Comparison of ENCODE assay signal across 21 cellular contexts in the genomic region with DNA sequence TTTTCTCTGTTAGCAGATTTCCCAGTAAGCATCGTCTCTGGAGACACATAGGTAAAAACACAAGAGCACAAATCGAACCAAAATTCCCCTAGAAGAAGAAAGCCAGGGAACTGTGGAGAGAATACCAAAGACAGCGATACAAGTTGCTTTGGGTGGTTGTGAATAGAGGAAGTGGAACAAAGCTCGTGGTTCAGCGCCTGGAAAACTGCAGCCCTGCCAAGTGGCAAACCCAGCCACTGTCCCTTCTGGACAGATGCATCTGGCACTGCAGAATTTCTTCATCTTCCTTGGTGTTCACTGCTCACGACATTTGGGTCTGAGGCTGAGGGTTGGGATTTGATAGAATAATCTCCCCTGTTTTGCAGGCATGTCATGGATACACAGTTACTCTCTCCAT.
DNase-seq lines count a peak whose midpoint lies in the region; ATAC-seq, FAIRE-seq and TF ChIP-seq lines count a peak whose summit lies in the region.
"Had no signal": no experiment of that assay in that cellular context is flagged by ENCODE, and none has a peak within 500 bp of the region (broad histone marks: within the 10 kb centered on the region; RNA-seq: fewer than 3 reads in every experiment).

No MANE protein-coding gene starts in this region.

- peak; percentile 36 for FAIRE-seq in bronchial epithelial cell (lab: Jason Lieb, UNC)
- FAIRE-seq: A204.1, G401.6, GM12892, H54 had no signal

- no peaks in the 10 kb centered on the region for H3K27me3 ChIP-seq in bronchial epithelial cell (ENCODE audit: control insufficient read depth, insufficient read depth, low read length)

- H3K4me3 ChIP-seq in bronchial epithelial cell (ENCODE audit: low read depth, low read length): no peak overlapping the region

- ATAC-seq in Right ventricle myocardium superior (ENCODE audit: poor library complexity) (peak; percentile 18), Right ventricle myocardium inferior (no peak), HG03097 (IDR thresholded peaks at IDR 0.05; ENCODE audit: low FRiP score, unreplicated experiment) (no peak)
- ATAC-seq: SK-N-SH treated with all-trans-retinoic acid at 6 μM for 48 hours had no signal

- TF ChIP-seq CTCF in bronchial epithelial cell (IDR thresholded peaks at IDR 0.05; ENCODE audit: insufficient read depth, low read length, severe bottlenecking): no peak

- intact Hi-C loops in Right ventricle myocardium superior (cut with DNase I): no loop called here
- intact Hi-C loops in Right ventricle myocardium inferior (cut with DNase I): no loop called here

- DNase-seq in Right ventricle myocardium superior: no peak
- no peak for DNase-seq in Right ventricle myocardium inferior (ENCODE audit: missing footprints)
- peak; percentile 51 to 61 for DNase-seq in Kasumi-1 (lab: John Stamatoyannopoulos, UW)
- DNase-seq in bronchial epithelial cell (ENCODE audit: low read depth): no peak
- peak; percentile 19 for DNase-seq in pons (ENCODE audit: low spot score)
- no peak for DNase-seq in activated naive CD4-positive, alpha-beta T cell treated with anti-CD3 and anti-CD28 coated beads, Interleukin-2, amount 50 U/mL, for 16 hours
- no peak for DNase-seq in cerebellar nuclear complex (lab: John Stamatoyannopoulos, UW)
- DNase-seq: DND-41, HFFc6, NCI-H1417 treated with DMSO at 0.1 percent for 48 hours, NCI-H1930, NCI-H2171, NCI-H446 treated with DMSO at 0.1 percent for 48 hours, NCI-H748 treated with DMSO at 0.1 percent for 48 hours, SHP77 had no signal

- no peaks in the 10 kb centered on the region for H3K36me3 ChIP-seq in bronchial epithelial cell (ENCODE audit: control insufficient read depth, insufficient read depth, low read length)

Comparison
In these comparisons a context has a peak if more than half of its experiments do, and no peak if none do; other contexts are left out.
1. DNase-seq: peak in Kasumi-1 (2 of 2) and pons (single experiment); none in Right ventricle myocardium superior (single experiment), Right ventricle myocardium inferior (single experiment), bronchial epithelial cell (single experiment), activated naive CD4-positive, alpha-beta T cell treated with anti-CD3 and anti-CD28 coated beads, Interleukin-2, amount 50 U/mL, for 16 hours (single experiment) and cerebellar nuclear complex (0 of 2).